In the genomic region with DNA sequence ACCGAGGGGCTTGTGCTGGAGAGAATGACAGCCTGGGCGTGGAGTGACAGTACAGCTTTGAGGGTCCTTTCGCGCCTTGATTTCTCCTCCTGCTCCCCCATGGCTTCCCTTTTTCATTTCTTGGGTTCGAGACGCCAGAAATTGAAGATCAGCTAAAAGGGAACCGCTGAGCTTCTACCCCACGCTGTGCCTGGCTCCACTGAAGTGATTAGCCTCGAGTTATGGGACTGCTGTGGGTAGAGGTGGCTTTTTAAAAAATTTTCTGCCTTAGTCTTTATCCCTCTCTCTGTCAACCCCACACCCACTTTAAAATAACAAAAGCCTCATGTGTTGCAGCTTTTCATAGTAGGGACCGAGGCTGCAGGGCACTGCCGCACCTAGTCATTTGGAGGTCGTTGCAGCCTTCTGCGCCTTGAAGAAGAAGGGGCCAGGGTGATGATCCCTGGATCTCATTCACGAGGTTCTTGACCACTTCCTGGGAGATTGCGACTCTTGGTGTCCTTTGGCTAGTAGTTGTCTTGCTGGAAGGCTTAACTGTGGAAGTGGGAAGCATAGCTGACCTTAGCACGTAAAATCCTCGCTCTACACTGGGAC, we compare ENCODE assay signal across 7 cellular contexts. TPM values are rescaled to one million over a fixed set of nuclear protein-coding genes. Genes with fewer than 3 reads are reported as not detected.
DNase-seq lines count a peak whose midpoint lies in the region; ATAC-seq lines count a peak whose summit lies in the region.

No MANE protein-coding gene starts in this region.

- H3K36me3 ChIP-seq in HUES64 (ENCODE audit: insufficient read depth, low read length) (no peaks in the 10 kb centered on the region), rectal smooth muscle tissue (ENCODE audit: control insufficient read depth, insufficient read depth, low read length) (peaks cover 3% of the 10 kb centered on the region)

- intact Hi-C loops in left ventricle myocardium superior (cut with micrococcal nuclease) = no loop called here

- H3K9me3 ChIP-seq in HUES64 (ENCODE audit: insufficient read depth, low read depth, low read length) = no peaks in the 10 kb centered on the region

- peak overlapping the region; percentile 97 for H3K27ac Mint-ChIP-seq in activated T-helper 17 cell treated with anti-CD3 and anti-CD28 coated beads, Interleukin-2, amount 50 U/mL, for 72 hours

- 4% methylated on average over 16 of the region's 17 CpGs for WGBS in HUES64

- H3K4me3 ChIP-seq in HUES64 (ENCODE audit: low read length) = peak overlapping the region; percentile 98
- H3K4me3 ChIP-seq in rectal smooth muscle tissue (ENCODE audit: low read length) = peak overlapping the region; percentile 99

- ATAC-seq in GM18498 (IDR thresholded peaks at IDR 0.05; ENCODE audit: unreplicated experiment) (peak; percentile 1), left ventricle myocardium superior (peak; percentile 5)
- no peak for ATAC-seq in activated T-helper 17 cell treated with anti-CD3 and anti-CD28 coated beads, Interleukin-2, amount 50 U/mL, for 72 hours (replicated peaks)

- H3K27ac ChIP-seq in HUES64 (ENCODE audit: low read depth, low read length) (peak overlapping the region; percentile 80), rectal smooth muscle tissue (ENCODE audit: low read depth, low read length) (peak overlapping the region; percentile 94)

- H3K4me1 ChIP-seq in HUES64 (ENCODE audit: insufficient read depth, low read length) = peaks cover 17% of the 10 kb centered on the region; the same call in 1 of the 2 replicates
- H3K4me1 ChIP-seq in rectal smooth muscle tissue (ENCODE audit: control insufficient read depth, insufficient read depth, low read length) = peaks cover 3% of the 10 kb centered on the region

- H3K27me3 ChIP-seq in HUES64 (ENCODE audit: insufficient read depth, low read length) = no peaks in the 10 kb centered on the region
- H3K27me3 ChIP-seq in rectal smooth muscle tissue (ENCODE audit: control insufficient read depth, insufficient read depth, low read length) = no peaks in the 10 kb centered on the region

- H3K27me3 Mint-ChIP-seq in activated T-helper 17 cell treated with anti-CD3 and anti-CD28 coated beads, Interleukin-2, amount 50 U/mL, for 72 hours = no peaks in the 10 kb centered on the region

- H3K9me3 Mint-ChIP-seq in activated T-helper 17 cell treated with anti-CD3 and anti-CD28 coated beads, Interleukin-2, amount 50 U/mL, for 72 hours = no peaks in the 10 kb centered on the region

- DNase-seq in left ventricle myocardium superior (no peak), NCI-H345 (lab: John Stamatoyannopoulos, UW) (no peak), GM19238 (ENCODE audit: insufficient read length, low spot score) (no peak)

- peak overlapping the region; percentile 79 for H3K9ac ChIP-seq in HUES64 (ENCODE audit: low read depth, low read length)
- H3K9ac ChIP-seq in rectal smooth muscle tissue (ENCODE audit: low read length) = peak overlapping the region; percentile 98

- H3K4me3 Mint-ChIP-seq in activated T-helper 17 cell treated with anti-CD3 and anti-CD28 coated beads, Interleukin-2, amount 50 U/mL, for 72 hours = peak overlapping the region; percentile 87

- peaks cover 12% of the 10 kb centered on the region for H3K36me3 Mint-ChIP-seq in activated T-helper 17 cell treated with anti-CD3 and anti-CD28 coated beads, Interleukin-2, amount 50 U/mL, for 72 hours (ENCODE audit: low read depth)

- peaks cover 18% of the 10 kb centered on the region for H3K4me1 Mint-ChIP-seq in activated T-helper 17 cell treated with anti-CD3 and anti-CD28 coated beads, Interleukin-2, amount 50 U/mL, for 72 hours

RNA-seq across cellular contexts. Expression of a gene that starts 0.6 kb away (rescaled TPM):
- 37.8 TPM for polyA plus RNA-seq in HUES64 (2013, experiment 1 of 2)
- polyA plus RNA-seq in HUES64 (2013, experiment 2 of 2) = 41.1 TPM
- 10 to 100 TPM; 47.1 to 53.3 TPM for total RNA-seq in activated T-helper 17 cell treated with anti-CD3 and anti-CD28 coated beads, Interleukin-2, amount 50 U/mL, for 72 hours
- 76.5 TPM for total RNA-seq in left ventricle myocardium superior

RNA-seq across cellular contexts. Expression of a gene that starts 0.8 kb away (rescaled TPM):
- polyA plus RNA-seq in HUES64 (2013, experiment 1 of 2) = 5.4 TPM
- polyA plus RNA-seq in HUES64 (2013, experiment 2 of 2) = 6.8 TPM
- total RNA-seq in activated T-helper 17 cell treated with anti-CD3 and anti-CD28 coated beads, Interleukin-2, amount 50 U/mL, for 72 hours = 1 to 10 TPM; 5.6 to 8.5 TPM
- total RNA-seq in left ventricle myocardium superior = 18.9 TPM
